8 cellular contexts compared by ENCODE assay signal in genomic region chr2:11688222-11689069, GRCh38.
A peak's percentile ranks its signal among the peaks of the same experiment; 100 is the strongest.
DNase-seq lines count a peak whose midpoint lies in the region; ATAC-seq lines count a peak whose summit lies in the region.

No MANE protein-coding gene starts in this region.

- DNase-seq in NCI-H1436 (lab: John Stamatoyannopoulos, UW) (peak; percentile 42), NCI-H1436 treated with DMSO at 0.1 percent for 48 hours (lab: John Stamatoyannopoulos, UW) (no peak), NCI-H2227 treated with DMSO at 0.1 percent for 48 hours (lab: John Stamatoyannopoulos, UW) (peak; percentile 56), cerebellar cortex (ENCODE audit: low spot score) (peak; percentile 57)
- DNase-seq in activated CD4-positive, alpha-beta T cell treated with anti-CD3 and anti-CD28 coated beads for 1 hour: peak; percentile 71
- DNase-seq in stimulated activated CD4-positive, alpha-beta T cell treated with anti-CD3 and anti-CD28 coated beads, Interleukin-1b, Interleukin-23, amount 100 ng/mL, for 48 hours: peak; percentile 85

- ATAC-seq in HG02973 (IDR thresholded peaks at IDR 0.05; ENCODE audit: unreplicated experiment): peak; percentile 82

- peak overlapping the region; percentile 1 for H3K27ac ChIP-seq in layer of hippocampus (ENCODE audit: low read depth, low read length)

- H3K27me3 ChIP-seq in layer of hippocampus (ENCODE audit: control insufficient read depth, insufficient read depth, low read length): no peaks in the 10 kb centered on the region
